In the genomic region with DNA sequence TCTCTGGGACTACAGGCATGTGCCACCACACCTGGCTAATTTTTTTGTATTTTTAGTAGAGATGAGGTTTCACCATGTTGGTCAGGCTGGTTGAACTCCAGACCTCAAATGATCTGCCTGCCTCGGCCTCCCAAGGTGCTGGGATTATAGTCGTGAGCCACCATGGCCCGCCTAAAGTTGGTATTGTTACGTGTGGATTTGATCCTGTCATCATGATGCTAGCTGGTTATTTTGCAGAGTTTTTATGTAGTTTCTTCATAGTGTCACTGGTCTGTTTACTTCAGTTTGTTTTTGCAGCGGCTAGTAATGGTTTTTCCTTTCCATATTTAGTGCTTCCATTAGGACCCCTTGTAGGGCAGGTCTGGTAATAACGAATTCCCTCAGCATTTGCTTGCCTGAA, we compare ENCODE assay signal across 9 cellular contexts.
"Had no signal": no experiment of that assay in that cellular context is flagged by ENCODE, and none has a peak within 500 bp of the region (broad histone marks: within the 10 kb centered on the region; RNA-seq: fewer than 3 reads in every experiment).

No MANE protein-coding gene starts in this region.

- DNase-seq: GM23248, GOT3, H7, H9, HCEC 1CT, HFFc6 had no signal

- H3K4me3 ChIP-seq: GM23248, GM23338, HAP-1 had no signal

- H3K36me3 ChIP-seq: HAP-1 had no signal

- H3K9ac ChIP-seq: GM23248 had no signal

- H3K27ac ChIP-seq: GM23248 had no signal

- ATAC-seq: GM23338, HCT116 had no signal

- H3K9me3 Mint-ChIP-seq: GM23338 had no signal

- H3K4me2 ChIP-seq: GM23338 had no signal

- H2AFZ ChIP-seq: GM23248, GM23338 had no signal

- H3K4me3 Mint-ChIP-seq: GM23338, H9, HFFc6 had no signal

- H3K9me3 ChIP-seq: HAP-1 had no signal

- H3K4me1 ChIP-seq: HAP-1 had no signal

- H3K27ac Mint-ChIP-seq: GM23338, H9, HFFc6 had no signal
